Comparison of ENCODE assay signal across 22 cellular contexts in the genomic region with DNA sequence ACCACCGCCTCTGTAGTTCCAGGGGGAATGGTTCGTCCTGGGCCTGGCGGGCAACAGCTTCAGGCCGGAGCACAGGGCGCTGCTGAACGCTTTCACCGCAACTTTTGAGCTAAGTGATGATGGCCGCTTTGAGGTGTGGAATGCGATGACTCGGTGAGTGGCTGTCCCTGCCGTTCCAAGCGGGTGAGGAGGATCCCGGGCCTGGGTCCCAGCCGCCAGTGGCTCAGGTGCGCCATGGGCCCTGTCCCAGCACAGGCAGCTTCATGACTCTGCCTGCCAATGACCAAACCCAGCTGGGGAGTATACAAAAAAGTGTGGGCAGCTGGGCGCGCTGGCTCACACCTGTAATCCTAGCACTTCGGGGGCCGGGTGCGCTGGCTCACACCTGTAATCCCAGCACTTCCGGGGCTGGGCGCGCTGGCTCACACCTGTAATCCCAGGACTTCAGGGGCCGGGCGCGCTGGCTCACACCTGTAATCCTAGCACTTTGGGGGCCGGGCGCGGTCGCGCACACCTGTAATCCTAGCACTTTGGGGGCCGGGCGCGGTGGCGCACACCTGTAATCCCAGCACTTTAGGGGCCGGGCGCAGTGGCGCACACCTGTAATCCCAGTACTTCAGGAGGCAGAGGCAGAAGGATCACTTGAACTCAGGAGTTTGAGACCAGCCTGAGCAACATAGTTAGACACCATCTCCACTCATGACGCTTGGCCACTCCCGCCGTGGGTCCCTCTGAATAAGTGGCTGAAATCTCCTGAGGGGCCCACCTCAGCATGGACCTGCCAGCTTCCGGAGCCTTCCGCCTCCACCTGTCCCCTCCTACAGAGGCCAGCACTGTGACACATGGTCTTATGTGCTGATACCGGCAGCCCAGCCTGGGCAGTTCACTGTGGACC. TPM values are rescaled to one million over a fixed set of nuclear protein-coding genes. Genes with fewer than 3 reads are reported as not detected.
DNase-seq lines count a peak whose midpoint lies in the region; ATAC-seq and TF ChIP-seq lines count a peak whose summit lies in the region.
"Had no signal": no experiment of that assay in that cellular context is flagged by ENCODE, and none has a peak within 500 bp of the region (broad histone marks: within the 10 kb centered on the region; RNA-seq: fewer than 3 reads in every experiment).

No MANE protein-coding gene starts in this region.

- no peaks in the 10 kb centered on the region for H3K9me3 ChIP-seq in right atrium auricular region
- no peaks in the 10 kb centered on the region for H3K9me3 ChIP-seq in vagina

- H3K27ac ChIP-seq in right atrium auricular region (peak overlapping the region; percentile 85 to 98), vagina (peak overlapping the region; percentile 62)

- no peak for TF ChIP-seq CTCF in right atrium auricular region (IDR thresholded peaks at IDR 0.05)
- TF ChIP-seq CTCF in neural crest cell (conservative IDR thresholded peaks at IDR 0.05), result no peak
- TF ChIP-seq CTCF in vagina (IDR thresholded peaks at IDR 0.05), result no peak

- H3K4me3 ChIP-seq in right atrium auricular region, result peak overlapping the region in 1 of 2 donors; percentile 2
- H3K4me3 ChIP-seq in vagina, result no peak overlapping the region

- no peak overlapping the region for H3K27ac Mint-ChIP-seq in neural crest cell (ENCODE audit: unreplicated experiment)

- H3K36me3 ChIP-seq in right atrium auricular region (no peaks in the 10 kb centered on the region), vagina (no peaks in the 10 kb centered on the region)

- H3K4me3 Mint-ChIP-seq in neural crest cell, result peak overlapping the region; percentile 38
- H3K4me3 Mint-ChIP-seq: CD8-positive, alpha-beta memory T cell had no signal

- H3K36me3 Mint-ChIP-seq in neural crest cell (ENCODE audit: low read depth), result no peaks in the 10 kb centered on the region

- ATAC-seq in Right ventricle myocardium superior (ENCODE audit: poor library complexity) (no peak), left cardiac atrium (no peak), GM21717 (IDR thresholded peaks at IDR 0.05; ENCODE audit: unreplicated experiment) (no peak)

- intact Hi-C loops in Right ventricle myocardium superior (cut with DNase I), result no loop called here
- intact Hi-C loops in left cardiac atrium (cut with DNase I), result no loop called here
- intact Hi-C loops in vagina (cut with DNase I), result no loop called here

- H3K27me3 ChIP-seq in right atrium auricular region (no peaks in the 10 kb centered on the region), vagina (no peaks in the 10 kb centered on the region)

- peaks cover 7% of the 10 kb centered on the region for H3K9me3 Mint-ChIP-seq in neural crest cell

- DNase-seq in Right ventricle myocardium superior (peak; percentile 33), left cardiac atrium (no peak), right atrium auricular region (ENCODE audit: low spot score) (no peak), neural crest cell (ENCODE audit: low read depth, low spot score) (no peak), vagina (ENCODE audit: extremely low spot score in 2 of 2) (no peak), cortex of kidney (lab: John Stamatoyannopoulos, UW) (no peak)
- no peak for DNase-seq in stimulated activated CD4-positive, alpha-beta T cell treated with anti-CD3 and anti-CD28 coated beads, Interleukin-2, amount 100 ng/mL, for 48 hours
- DNase-seq: 8988T; Calu3; CD8-positive, alpha-beta memory T cell; DMS153; IMR-90; MV-4-11; NCI-H1694 treated with DMSO at 0.1 percent for 48 hours; NCI-H2081 treated with DMSO at 0.1 percent for 48 hours; NCI-H2171 treated with DMSO at 0.1 percent for 48 hours; NCI-H446; NCI-H526; SHP77 had no signal

- peaks cover 2% of the 10 kb centered on the region for H3K4me1 Mint-ChIP-seq in neural crest cell

- TF ChIP-seq POLR2A in vagina (IDR thresholded peaks at IDR 0.05), result no peak

- no peaks in the 10 kb centered on the region for H3K27me3 Mint-ChIP-seq in neural crest cell (ENCODE audit: low read depth)
- H3K27me3 Mint-ChIP-seq: CD8-positive, alpha-beta memory T cell had no signal

- H3K4me1 ChIP-seq in right atrium auricular region (peaks cover 0 to 47% of the 10 kb centered on the region in 2 donors), vagina (peaks cover 38% of the 10 kb centered on the region)

RNA-seq across cellular contexts. Expression of gene LCN12, which starts 1.1 kb away (rescaled TPM):
- 2.1 TPM for total RNA-seq in Right ventricle myocardium superior
- total RNA-seq in left cardiac atrium, result 10 to 100 TPM in 1 of 2 donors, 1 to 10 TPM in 1; 7.0 to 11.9 TPM
- total RNA-seq in right atrium auricular region, result 10 to 100 TPM; 10.8 to 11.3 TPM
- total RNA-seq in neural crest cell, result 0.50 and 1.1 TPM in 2 replicates
- total RNA-seq in vagina, result not detected
- total RNA-seq: H4, IMR-90 had no signal

RNA-seq across cellular contexts. Expression of gene C8G, which starts 8.1 kb away (rescaled TPM):
- total RNA-seq in Right ventricle myocardium superior (1.1 TPM), left cardiac atrium (1 to 10 TPM in 1 of 2 donors, under 1 TPM in 1; 0.88 to 3.5 TPM), right atrium auricular region (not detected), neural crest cell (0.59 and 0.98 TPM in 2 replicates), vagina (not detected)
- total RNA-seq: H4, IMR-90 had no signal

RNA-seq across cellular contexts. Expression of gene FBXW5, which starts 8.6 kb away (rescaled TPM):
- total RNA-seq in Right ventricle myocardium superior, result 142 TPM
- 100 to 1,000 TPM in 1 of 2 donors, 10 to 100 TPM in 1; 98.4 to 130 TPM for total RNA-seq in left cardiac atrium
- 100 to 1,000 TPM; 203 to 233 TPM for total RNA-seq in right atrium auricular region
- 81.2 and 83.9 TPM in 2 replicates for total RNA-seq in neural crest cell
- 125 TPM for total RNA-seq in vagina

RNA-seq across cellular contexts. Expression of gene PTGDS, which starts 24.2 kb away (rescaled TPM):
- total RNA-seq in Right ventricle myocardium superior, result 6,152 TPM
- total RNA-seq in left cardiac atrium, result 1,000 to 10,000 TPM; 3,329 to 4,014 TPM
- 1,000 to 10,000 TPM; 1,799 to 2,426 TPM for total RNA-seq in right atrium auricular region
- not detected in 2 replicates for total RNA-seq in neural crest cell
- total RNA-seq in vagina, result 301 TPM
- total RNA-seq: Calu3, H4, IMR-90, OCI-LY7 had no signal

RNA-seq across cellular contexts. Expression of gene LCNL1, which starts 29.7 kb away (rescaled TPM):
- total RNA-seq in Right ventricle myocardium superior (9.7 TPM), left cardiac atrium (1 to 10 TPM; 6.4 to 9.6 TPM), right atrium auricular region (1 to 10 TPM in 1 of 2 donors, under 1 TPM in 1; 0.24 to 1.1 TPM), neural crest cell (not detected in 2 replicates), vagina (2.0 TPM)
- total RNA-seq: Calu3, H4, IMR-90, OCI-LY7 had no signal
